In genomic region chr22:19892925-19893324, GRCh38 we compare ENCODE assay signal across 13 cellular contexts. TPM values are rescaled to one million over a fixed set of nuclear protein-coding genes. Genes with fewer than 3 reads are reported as not detected.
A peak's percentile ranks its signal among the peaks of the same experiment; 100 is the strongest.
DNase-seq lines count a peak whose midpoint lies in the region; ATAC-seq, FAIRE-seq and TF ChIP-seq lines count a peak whose summit lies in the region.
"Had no signal": no experiment of that assay in that cellular context is flagged by ENCODE, and none has a peak within 500 bp of the region (broad histone marks: within the 10 kb centered on the region; RNA-seq: fewer than 3 reads in every experiment).

No MANE protein-coding gene starts in this region.

- H3K27me3 ChIP-seq in small intestine (ENCODE audit: control insufficient read depth in 2 of 2, insufficient read depth in 2 of 2, low read length in 2 of 2) (no peaks in the 10 kb centered on the region), heart right ventricle (no peaks in the 10 kb centered on the region)
- H3K27me3 ChIP-seq: transverse colon had no signal

- no peaks in the 10 kb centered on the region for H3K4me1 ChIP-seq in small intestine (ENCODE audit: control insufficient read depth in 2 of 2, insufficient read depth in 1 of 2, low read depth in 1 of 2, low read length in 1 of 2)
- H3K4me1 ChIP-seq in heart right ventricle = peaks cover 0 to 30% (median 13%) of the 10 kb centered on the region in 9 donors

- H3K9me3 ChIP-seq in small intestine (ENCODE audit: control insufficient read depth, low read depth) (no peaks in the 10 kb centered on the region), heart right ventricle (no peaks in the 10 kb centered on the region)
- H3K9me3 ChIP-seq: transverse colon had no signal

- FAIRE-seq in small intestine (lab: Jason Lieb, UNC) = no peak
- FAIRE-seq: GM12892 had no signal

- CTCF ChIA-PET in activated naive CD4-positive, alpha-beta T cell treated with anti-CD3 and anti-CD28 coated beads for 36 hours (lab: Charles Lee) = interaction anchor here (1.1 to 3.3 kb wide), 3 partner anchors 18 to 162 kb away, joined by 3 to 15 read pairs (median 5); no protein-coding TSS in a partner anchor
- CTCF ChIA-PET in activated CD8-positive, alpha-beta T cell treated with anti-CD3 and anti-CD28 coated beads for 36 hours (lab: Charles Lee) = interaction anchor here (1.0 to 2.5 kb wide), 4 partner anchors 37 to 169 kb away, joined by 3 to 7 read pairs (median 5); partner anchors contain the start of genes GNB1L, GP1BB and RTL10

- no peak for ATAC-seq in activated naive CD4-positive, alpha-beta T cell treated with anti-CD3 and anti-CD28 coated beads, Interleukin-2, amount 50 U/mL, for 72 hours
- no peak for ATAC-seq in activated CD8-positive, alpha-beta T cell treated with anti-CD3 and anti-CD28 coated beads for 36 hours
- ATAC-seq in heart right ventricle (no peak), HG03521 (IDR thresholded peaks at IDR 0.05; ENCODE audit: unreplicated experiment) (no peak)

- H3K4me3 Mint-ChIP-seq in activated naive CD4-positive, alpha-beta T cell treated with anti-CD3 and anti-CD28 coated beads for 36 hours = no peak overlapping the region
- peak overlapping the region; percentile 73 for H3K4me3 Mint-ChIP-seq in activated CD8-positive, alpha-beta T cell treated with anti-CD3 and anti-CD28 coated beads for 36 hours
- peak overlapping the region; percentile 62 for H3K4me3 Mint-ChIP-seq in type B pancreatic cell

- peaks cover 75% of the 10 kb centered on the region for H3K4me1 Mint-ChIP-seq in activated naive CD4-positive, alpha-beta T cell treated with anti-CD3 and anti-CD28 coated beads for 36 hours (ENCODE audit: low read depth)
- H3K4me1 Mint-ChIP-seq in activated CD8-positive, alpha-beta T cell treated with anti-CD3 and anti-CD28 coated beads for 36 hours (ENCODE audit: low read depth) = peaks cover 78% of the 10 kb centered on the region
- peaks cover 20% of the 10 kb centered on the region for H3K4me1 Mint-ChIP-seq in type B pancreatic cell (ENCODE audit: unreplicated experiment)

- peak overlapping the region; percentile 95 for H3K27ac Mint-ChIP-seq in activated naive CD4-positive, alpha-beta T cell treated with anti-CD3 and anti-CD28 coated beads for 36 hours
- peak overlapping the region in 1 of 2 donors; percentile 83 for H3K27ac Mint-ChIP-seq in activated naive CD4-positive, alpha-beta T cell treated with anti-CD3 and anti-CD28 coated beads, Interleukin-2, amount 50 U/mL, for 72 hours
- peak overlapping the region; percentile 97 for H3K27ac Mint-ChIP-seq in activated CD8-positive, alpha-beta T cell treated with anti-CD3 and anti-CD28 coated beads for 36 hours
- H3K27ac Mint-ChIP-seq in type B pancreatic cell = no peak overlapping the region

- H3K4me3 ChIP-seq in small intestine (ENCODE audit: low read depth in 1 of 2, low read length in 2 of 2) (no peak overlapping the region), heart right ventricle (no peak overlapping the region)
- H3K4me3 ChIP-seq: transverse colon had no signal

- POLR2A ChIA-PET in activated CD8-positive, alpha-beta T cell treated with anti-CD3 and anti-CD28 coated beads for 36 hours (lab: Charles Lee) = interaction anchor here (1.0 to 8.8 kb wide), 4 partner anchors 9 to 173 kb away, joined by 3 to 96 read pairs (median 4); partner anchors contain the start of genes GNB1L and RTL10

- peaks cover 2% of the 10 kb centered on the region for H3K36me3 Mint-ChIP-seq in activated naive CD4-positive, alpha-beta T cell treated with anti-CD3 and anti-CD28 coated beads for 36 hours (ENCODE audit: low read depth)
- H3K36me3 Mint-ChIP-seq in activated naive CD4-positive, alpha-beta T cell treated with anti-CD3 and anti-CD28 coated beads, Interleukin-2, amount 50 U/mL, for 72 hours = peaks cover 0 to 5% of the 10 kb centered on the region in 2 donors
- peaks cover 13% of the 10 kb centered on the region for H3K36me3 Mint-ChIP-seq in activated CD8-positive, alpha-beta T cell treated with anti-CD3 and anti-CD28 coated beads for 36 hours (ENCODE audit: low read depth)
- H3K36me3 Mint-ChIP-seq in type B pancreatic cell = no peaks in the 10 kb centered on the region

- no peaks in the 10 kb centered on the region for H3K27me3 Mint-ChIP-seq in activated naive CD4-positive, alpha-beta T cell treated with anti-CD3 and anti-CD28 coated beads for 36 hours (ENCODE audit: low read depth)
- no peaks in the 10 kb centered on the region for H3K27me3 Mint-ChIP-seq in activated CD8-positive, alpha-beta T cell treated with anti-CD3 and anti-CD28 coated beads for 36 hours
- no peaks in the 10 kb centered on the region for H3K27me3 Mint-ChIP-seq in type B pancreatic cell

- no peaks in the 10 kb centered on the region for H3K9me3 Mint-ChIP-seq in activated naive CD4-positive, alpha-beta T cell treated with anti-CD3 and anti-CD28 coated beads for 36 hours
- H3K9me3 Mint-ChIP-seq in activated naive CD4-positive, alpha-beta T cell treated with anti-CD3 and anti-CD28 coated beads, Interleukin-2, amount 50 U/mL, for 72 hours = no peaks in the 10 kb centered on the region
- no peaks in the 10 kb centered on the region for H3K9me3 Mint-ChIP-seq in activated CD8-positive, alpha-beta T cell treated with anti-CD3 and anti-CD28 coated beads for 36 hours
- H3K9me3 Mint-ChIP-seq in type B pancreatic cell = no peaks in the 10 kb centered on the region

- H3K36me3 ChIP-seq in small intestine (ENCODE audit: control insufficient read depth in 2 of 2, insufficient read depth in 2 of 2, low read length in 2 of 2) = peaks cover 0 to 2% of the 10 kb centered on the region in 2 donors
- H3K36me3 ChIP-seq in heart right ventricle = peaks cover 0 to 57% (median 16%) of the 10 kb centered on the region in 9 donors
- H3K36me3 ChIP-seq: transverse colon had no signal

- no peak for DNase-seq in activated naive CD4-positive, alpha-beta T cell treated with anti-CD3 and anti-CD28 coated beads for 36 hours
- DNase-seq in activated naive CD4-positive, alpha-beta T cell treated with anti-CD3 and anti-CD28 coated beads, Interleukin-2, amount 50 U/mL, for 72 hours (ENCODE audit: low spot score in 2 of 2) = no peak
- no peak for DNase-seq in activated CD8-positive, alpha-beta T cell treated with anti-CD3 and anti-CD28 coated beads for 36 hours
- DNase-seq in kidney tubule cell (ENCODE audit: low spot score) (peak; percentile 62), type B pancreatic cell (ENCODE audit: extremely low spot score, unreplicated experiment) (no peak), small intestine (no peak), heart right ventricle (no peak)
- DNase-seq: DMS79 treated with DMSO at 0.1 percent for 48 hours, NCI-H1092, NCI-H524 treated with DMSO at 0.1 percent for 48 hours, transverse colon had no signal

- H3K27ac ChIP-seq in small intestine (ENCODE audit: low read depth in 1 of 2, low read length in 1 of 2) (no peak overlapping the region), heart right ventricle (peak overlapping the region in 1 of 10 donors; percentile 77)

- whole genome bisulfite sequencing in small intestine, 3 donors = 86 to 88% (median 87%) methylated on average over 13 of the region's 13 CpGs
- 91 to 93% methylated on average over 13 of the region's 13 CpGs for WGBS in heart right ventricle, 2 donors

- intact Hi-C loops in activated naive CD4-positive, alpha-beta T cell treated with anti-CD3 and anti-CD28 coated beads for 36 hours (cut with micrococcal nuclease) = loop anchor here (1.0 to 5.0 kb wide), 4 partner anchors 18 to 414 kb away; partner anchors contain the start of genes CDC45 and UFD1
- intact Hi-C loops in activated CD8-positive, alpha-beta T cell treated with anti-CD3 and anti-CD28 coated beads for 36 hours (cut with micrococcal nuclease) = loop anchor here (5.0 kb wide), 1 partner anchor 36 kb away; no protein-coding TSS in a partner anchor
- intact Hi-C loops in heart right ventricle (cut with DNase I) = loop anchor here in 2 of 10 donors (5.0 to 10.0 kb wide), 2 partner anchors 48 to 51 kb away; no protein-coding TSS in a partner anchor

- TF ChIP-seq CTCF in activated CD8-positive, alpha-beta T cell treated with anti-CD3 and anti-CD28 coated beads for 36 hours (IDR thresholded peaks at IDR 0.05) = no peak
- TF ChIP-seq CTCF in type B pancreatic cell (conservative IDR thresholded peaks at IDR 0.05) (no peak), heart right ventricle (IDR thresholded peaks at IDR 0.05) (no peak)

RNA-seq across cellular contexts. Expression of gene GNB1L, which starts 38.3 kb away (rescaled TPM):
- 1 to 10 TPM; 8.8 to 9.8 TPM for total RNA-seq in activated naive CD4-positive, alpha-beta T cell treated with anti-CD3 and anti-CD28 coated beads for 36 hours
- 10 to 100 TPM in 1 of 2 donors, 1 to 10 TPM in 1; 9.6 to 13.4 TPM for total RNA-seq in activated naive CD4-positive, alpha-beta T cell treated with anti-CD3 and anti-CD28 coated beads, Interleukin-2, amount 50 U/mL, for 72 hours
- total RNA-seq in activated CD8-positive, alpha-beta T cell treated with anti-CD3 and anti-CD28 coated beads for 36 hours = 10 to 100 TPM; 16.2 to 17.4 TPM
- total RNA-seq in type B pancreatic cell (ENCODE audit: low replicate concordance) = 7.5 and 7.7 TPM in 2 replicates
- polyA plus RNA-seq in small intestine = 10 to 100 TPM in 2 of 3 donors, 1 to 10 TPM in 1; 7.6 to 18.9 (median 12.1) TPM
- total RNA-seq in heart right ventricle = 1 to 10 TPM in 8 of 10 donors, under 1 TPM in 2; 0.76 to 3.6 (median 1.8) TPM
- polyA plus RNA-seq in heart right ventricle = 1 to 10 TPM; 2.0 to 9.3 TPM

RNA-seq across cellular contexts. Expression of gene RTL10, which starts 38.3 kb away (rescaled TPM):
- total RNA-seq in activated naive CD4-positive, alpha-beta T cell treated with anti-CD3 and anti-CD28 coated beads for 36 hours = 10 to 100 TPM; 10.9 to 11.9 TPM
- total RNA-seq in activated naive CD4-positive, alpha-beta T cell treated with anti-CD3 and anti-CD28 coated beads, Interleukin-2, amount 50 U/mL, for 72 hours = 10 to 100 TPM; 12.1 to 20.1 TPM
- 10 to 100 TPM; 14.7 to 17.4 TPM for total RNA-seq in activated CD8-positive, alpha-beta T cell treated with anti-CD3 and anti-CD28 coated beads for 36 hours
- total RNA-seq in type B pancreatic cell (ENCODE audit: low replicate concordance) = 28.8 and 39.1 TPM in 2 replicates
- polyA plus RNA-seq in small intestine = 10 to 100 TPM in 2 of 3 donors, 1 to 10 TPM in 1; 9.7 to 30.6 (median 26.5) TPM
- 10 to 100 TPM in 2 of 10 donors, 1 to 10 TPM in 8; 5.3 to 12.0 (median 7.2) TPM for total RNA-seq in heart right ventricle
- 1 to 10 TPM; 4.0 to 6.5 TPM for polyA plus RNA-seq in heart right ventricle

RNA-seq across cellular contexts. Expression of gene COMT, which starts 48.6 kb away (rescaled TPM):
- 10 to 100 TPM; 53.7 to 56.8 TPM for total RNA-seq in activated naive CD4-positive, alpha-beta T cell treated with anti-CD3 and anti-CD28 coated beads for 36 hours
- 100 to 1,000 TPM in 1 of 2 donors, 10 to 100 TPM in 1; 39.7 to 113 TPM for total RNA-seq in activated naive CD4-positive, alpha-beta T cell treated with anti-CD3 and anti-CD28 coated beads, Interleukin-2, amount 50 U/mL, for 72 hours
- 10 to 100 TPM; 70.7 to 74.5 TPM for total RNA-seq in activated CD8-positive, alpha-beta T cell treated with anti-CD3 and anti-CD28 coated beads for 36 hours
- total RNA-seq in type B pancreatic cell (ENCODE audit: low replicate concordance) = 87.2 and 87.4 TPM in 2 replicates
- polyA plus RNA-seq in small intestine = 100 to 1,000 TPM in 2 of 3 donors, 10 to 100 TPM in 1; 57.8 to 151 (median 119) TPM
- total RNA-seq in heart right ventricle = 100 to 1,000 TPM in 5 of 10 donors, 10 to 100 TPM in 5; 72.5 to 128 (median 101) TPM
- polyA plus RNA-seq in heart right ventricle = 100 to 1,000 TPM in 1 of 2 donors, 10 to 100 TPM in 1; 42.9 to 273 TPM

RNA-seq across cellular contexts. Expression of gene TXNRD2, which starts 48.7 kb away (rescaled TPM):
- 10 to 100 TPM; 22.9 to 23.6 TPM for total RNA-seq in activated naive CD4-positive, alpha-beta T cell treated with anti-CD3 and anti-CD28 coated beads for 36 hours
- total RNA-seq in activated naive CD4-positive, alpha-beta T cell treated with anti-CD3 and anti-CD28 coated beads, Interleukin-2, amount 50 U/mL, for 72 hours = 10 to 100 TPM in 1 of 2 donors, 1 to 10 TPM in 1; 4.6 to 33.0 TPM
- total RNA-seq in activated CD8-positive, alpha-beta T cell treated with anti-CD3 and anti-CD28 coated beads for 36 hours = 10 to 100 TPM; 18.0 to 18.5 TPM
- total RNA-seq in type B pancreatic cell (ENCODE audit: low replicate concordance) = 13.2 and 25.1 TPM in 2 replicates
- polyA plus RNA-seq in small intestine = 10 to 100 TPM; 16.8 to 43.8 (median 37.8) TPM
- 10 to 100 TPM; 28.5 to 59.9 (median 35.0) TPM for total RNA-seq in heart right ventricle
- 100 to 1,000 TPM in 1 of 2 donors, 10 to 100 TPM in 1; 25.8 to 103 TPM for polyA plus RNA-seq in heart right ventricle
